ENCODE assay signal across 8 cellular contexts in genomic region chr1:155563377-155564066, GRCh38. TPM values are rescaled to one million over a fixed set of nuclear protein-coding genes. Genes with fewer than 3 reads are reported as not detected.
DNase-seq lines count a peak whose midpoint lies in the region; ATAC-seq and TF ChIP-seq lines count a peak whose summit lies in the region.
"Not testable (repeated sequence)": the region's sequence is repeated elsewhere in the genome, so short reads cannot be mapped to it uniquely, and the experiment has no call there.

No MANE protein-coding gene starts in this region.

- TF ChIP-seq POLR2A in uterus (IDR thresholded peaks at IDR 0.05) = not testable (repeated sequence)

- not testable (repeated sequence) for TF ChIP-seq CTCF in GM12875 (IDR thresholded peaks at IDR 0.05; ENCODE audit: borderline replicate concordance, insufficient read depth, low read depth, low read length); epithelial cell of esophagus (IDR thresholded peaks at IDR 0.05; ENCODE audit: insufficient read depth, low read depth, low read length, missing control alignments); parathyroid adenoma (IDR thresholded peaks at IDR 0.05); uterus (IDR thresholded peaks at IDR 0.05)

- H3K27ac ChIP-seq in parathyroid adenoma = peak overlapping the region; percentile 96
- peak overlapping the region; percentile 94 to 99 for H3K27ac ChIP-seq in uterus

- peak; percentile 17 to 18 for ATAC-seq in activated naive CD4-positive, alpha-beta T cell treated with anti-CD3 and anti-CD28 coated beads, Interleukin-2, amount 50 U/mL, for 72 hours

- H3K4me3 ChIP-seq in GM12875 (ENCODE audit: low read depth, low read length) (peak overlapping the region; percentile 99), MG63 (peak overlapping the region; percentile 92), epithelial cell of esophagus (ENCODE audit: low read length) (peak overlapping the region; percentile 88), parathyroid adenoma (ENCODE audit: low read depth, low read length) (peak overlapping the region; percentile 99), uterus (peak overlapping the region; percentile 65 to 93)

- H3K9me3 ChIP-seq in MG63; parathyroid adenoma (ENCODE audit: control insufficient read depth, low read length); uterus: not testable (repeated sequence)

- H3K79me2 ChIP-seq in parathyroid adenoma = peaks cover 11% of the 10 kb centered on the region

- peaks cover 21% of the 10 kb centered on the region for H3K36me3 ChIP-seq in MG63
- H3K36me3 ChIP-seq in parathyroid adenoma (ENCODE audit: control insufficient read depth, insufficient read depth, low read length); uterus: not testable (repeated sequence)

- not testable (repeated sequence) for H3K9me3 Mint-ChIP-seq in activated naive CD4-positive, alpha-beta T cell treated with anti-CD3 and anti-CD28 coated beads, Interleukin-2, amount 50 U/mL, for 72 hours

- H2AFZ ChIP-seq in parathyroid adenoma = peak overlapping the region; percentile 85

- H3K27me3 ChIP-seq in MG63; parathyroid adenoma (ENCODE audit: control insufficient read depth, insufficient read depth, low read length); uterus: not testable (repeated sequence)

- H3K9ac ChIP-seq in parathyroid adenoma = not testable (repeated sequence)

- not testable (repeated sequence) for DNase-seq in MG63; activated naive CD4-positive, alpha-beta T cell treated with anti-CD3 and anti-CD28 coated beads, Interleukin-2, amount 50 U/mL, for 72 hours (ENCODE audit: low spot score in 2 of 2); uterus
- DNase-seq in RPMI7951 (ENCODE audit: low read depth) (peak; percentile 2), epithelial cell of esophagus (ENCODE audit: low read depth) (peak; percentile 29), kidney glomerular epithelial cell (lab: John Stamatoyannopoulos, UW) (peak; percentile 30)

- H3K4me1 ChIP-seq in parathyroid adenoma = not testable (repeated sequence)
- H3K4me1 ChIP-seq in uterus = peaks cover 0 to 16% of the 10 kb centered on the region in 2 donors

- intact Hi-C loops in uterus (cut with DNase I; ENCODE audit: low total_unique reads) = not testable (repeated sequence)

- H3K36me3 Mint-ChIP-seq in activated naive CD4-positive, alpha-beta T cell treated with anti-CD3 and anti-CD28 coated beads, Interleukin-2, amount 50 U/mL, for 72 hours = peaks cover 12 to 18% of the 10 kb centered on the region in 2 donors

- peak overlapping the region; percentile 95 to 97 for H3K27ac Mint-ChIP-seq in activated naive CD4-positive, alpha-beta T cell treated with anti-CD3 and anti-CD28 coated beads, Interleukin-2, amount 50 U/mL, for 72 hours

- peak overlapping the region; percentile 98 for H3K4me2 ChIP-seq in parathyroid adenoma (ENCODE audit: low read length)

RNA-seq across cellular contexts. Expression of gene ASH1L, which starts 0.9 kb away (rescaled TPM):
- 10.2 and 15.6 TPM in 2 replicates for total RNA-seq in MG63 (2014; rRNA removed; shearing (Covaris generic); ENCODE audit: low replicate concordance)
- total RNA-seq in RPMI7951 (2014; rRNA removed; shearing (Covaris generic)) = 14.0 and 19.8 TPM in 2 replicates
- total RNA-seq in activated naive CD4-positive, alpha-beta T cell treated with anti-CD3 and anti-CD28 coated beads, Interleukin-2, amount 50 U/mL, for 72 hours = 10 to 100 TPM; 43.0 to 69.4 TPM
- 100 to 1,000 TPM in 2 of 4 donors, 10 to 100 TPM in 2; 48.9 to 159 (median 99.8) TPM for total RNA-seq in uterus

RNA-seq across cellular contexts. Expression of gene MSTO1, which starts 46.5 kb away (rescaled TPM):
- 32.4 and 59.4 TPM in 2 replicates for total RNA-seq in MG63 (2014; rRNA removed; shearing (Covaris generic); ENCODE audit: low replicate concordance)
- total RNA-seq in RPMI7951 (2014; rRNA removed; shearing (Covaris generic)) = 14.9 and 15.5 TPM in 2 replicates
- total RNA-seq in activated naive CD4-positive, alpha-beta T cell treated with anti-CD3 and anti-CD28 coated beads, Interleukin-2, amount 50 U/mL, for 72 hours = 10 to 100 TPM; 50.1 to 55.3 TPM
- total RNA-seq in uterus = 10 to 100 TPM; 10.6 to 76.8 (median 38.6) TPM
